32 cellular contexts compared by ENCODE assay signal in genomic region chr20:62259294-62259565, GRCh38. TPM values are rescaled to one million over a fixed set of nuclear protein-coding genes. Genes with fewer than 3 reads are reported as not detected.
"Had no signal": no experiment of that assay in that cellular context is flagged by ENCODE, and none has a peak within 500 bp of the region (broad histone marks: within the 10 kb centered on the region; RNA-seq: fewer than 3 reads in every experiment).

No MANE protein-coding gene starts in this region.

- DNase-seq: central memory CD4-positive, alpha-beta T cell; cortex of kidney; effector memory CD8-positive, alpha-beta T cell; foreskin fibroblast; kidney; mucosa of descending colon; naive B cell; small intestine; stimulated activated CD4-positive, alpha-beta T cell treated with anti-CD3 and anti-CD28 coated beads, Interleukin-12 subunit alpha, Interleukin-12 subunit beta, amount 100 ng/mL, for 4 hours; stimulated activated CD4-positive, alpha-beta T cell treated with anti-CD3 and anti-CD28 coated beads, Interleukin-1b, Interleukin-23, amount 100 ng/mL, for 48 hours; stimulated activated CD4-positive, alpha-beta T cell treated with anti-CD3 and anti-CD28 coated beads, Interleukin-4, amount 100 ng/mL, for 4 hours; upper lobe of right lung; uterus had no signal

- H3K9me3 Mint-ChIP-seq: effector memory CD8-positive, alpha-beta T cell; memory B cell; mesothelial cell of epicardium; naive B cell; natural killer cell treated with Interleukin-12 subunit alpha and Interleukin-12 subunit beta and Interleukin-15 and Interleukin-18, amount 100 ng/mL, for 72 hours; neural crest cell; stimulated activated memory B cell treated with anti-CD40 and anti-IgM and Interleukin-4, amounts not matched to agents 10 μg/mL and 1 μg/mL and 100 μg/mL, for 72 hours; stimulated activated naive CD8-positive, alpha-beta T cell treated with anti-CD3 and anti-CD28 coated beads, Interleukin-15, Interleukin-2, amounts not matched to agents 100 ng/mL and 50 ng/mL, for 24 hours had no signal

- H3K27ac ChIP-seq: hepatocyte, prostate gland, tibial nerve, upper lobe of right lung, uterus had no signal

- H3K4me1 ChIP-seq: prostate gland, upper lobe of right lung, uterus had no signal

- H3K36me3 Mint-ChIP-seq: natural killer cell treated with Interleukin-12 subunit alpha and Interleukin-12 subunit beta and Interleukin-15 and Interleukin-18, amount 100 ng/mL, for 72 hours had no signal

- H3K36me3 ChIP-seq: uterus had no signal

- H3K27ac Mint-ChIP-seq: effector memory CD8-positive, alpha-beta T cell; memory B cell; mesothelial cell of epicardium; naive B cell; natural killer cell treated with Interleukin-12 subunit alpha and Interleukin-12 subunit beta and Interleukin-15 and Interleukin-18, amount 100 ng/mL, for 72 hours; stimulated activated memory B cell treated with anti-CD40 and anti-IgM and Interleukin-4, amounts not matched to agents 10 μg/mL and 1 μg/mL and 100 μg/mL, for 72 hours; stimulated activated naive CD8-positive, alpha-beta T cell treated with anti-CD3 and anti-CD28 coated beads, Interleukin-15, Interleukin-2, amounts not matched to agents 100 ng/mL and 50 ng/mL, for 24 hours had no signal

- H2AFZ ChIP-seq: hepatocyte had no signal

- H3K4me3 ChIP-seq: gastroesophageal sphincter, heart left ventricle, hepatocyte, lung, mucosa of descending colon, prostate gland, thoracic aorta, tibial nerve, upper lobe of right lung, uterus had no signal

- H3K9me3 ChIP-seq: gastroesophageal sphincter, heart left ventricle, mucosa of descending colon, prostate gland, thoracic aorta, tibial nerve, upper lobe of right lung, uterus had no signal

- H3K4me2 ChIP-seq: hepatocyte had no signal

- H3K4me3 Mint-ChIP-seq: effector memory CD8-positive, alpha-beta T cell; memory B cell; mesothelial cell of epicardium; natural killer cell treated with Interleukin-12 subunit alpha and Interleukin-12 subunit beta and Interleukin-15 and Interleukin-18, amount 100 ng/mL, for 72 hours; neural crest cell; stimulated activated memory B cell treated with anti-CD40 and anti-IgM and Interleukin-4, amounts not matched to agents 10 μg/mL and 1 μg/mL and 100 μg/mL, for 72 hours; stimulated activated naive CD8-positive, alpha-beta T cell treated with anti-CD3 and anti-CD28 coated beads, Interleukin-15, Interleukin-2, amounts not matched to agents 100 ng/mL and 50 ng/mL, for 24 hours had no signal

- ATAC-seq: effector memory CD8-positive, alpha-beta T cell; left lobe of liver; mucosa of descending colon; natural killer cell treated with Interleukin-12 subunit alpha and Interleukin-12 subunit beta and Interleukin-15 and Interleukin-18, amount 100 ng/mL, for 72 hours; stimulated activated memory B cell treated with anti-CD40 and anti-IgM and Interleukin-4, amounts not matched to agents 10 μg/mL and 1 μg/mL and 100 μg/mL, for 72 hours; upper lobe of right lung had no signal

- H3K27me3 Mint-ChIP-seq: effector memory CD8-positive, alpha-beta T cell; memory B cell; naive B cell; natural killer cell treated with Interleukin-12 subunit alpha and Interleukin-12 subunit beta and Interleukin-15 and Interleukin-18, amount 100 ng/mL, for 72 hours; stimulated activated memory B cell treated with anti-CD40 and anti-IgM and Interleukin-4, amounts not matched to agents 10 μg/mL and 1 μg/mL and 100 μg/mL, for 72 hours; stimulated activated naive CD8-positive, alpha-beta T cell treated with anti-CD3 and anti-CD28 coated beads, Interleukin-15, Interleukin-2, amounts not matched to agents 100 ng/mL and 50 ng/mL, for 24 hours had no signal

- H3K27me3 ChIP-seq: gastroesophageal sphincter, heart left ventricle, hepatocyte, tibial nerve, upper lobe of right lung, uterus had no signal

- H3K4me1 Mint-ChIP-seq: mesothelial cell of epicardium, neural crest cell had no signal

RNA-seq across cellular contexts. Expression of gene HRH3, which starts 39.2 kb away (rescaled TPM):
- total RNA-seq: dermis microvascular lymphatic vessel endothelial cell; gastroesophageal sphincter; heart left ventricle; hepatocyte; kidney; left lobe of liver; liver; lung; mesothelial cell of epicardium; natural killer cell treated with Interleukin-12 subunit alpha and Interleukin-12 subunit beta and Interleukin-15 and Interleukin-18, amount 100 ng/mL, for 72 hours; osteocyte; renal cortical epithelial cell; right cardiac atrium; thoracic aorta; tibial nerve; upper lobe of right lung; uterus had no signal
- polyA plus RNA-seq: heart left ventricle, hepatocyte, liver, lung, right cardiac atrium had no signal
